Comparison of ENCODE assay signal across 10 cellular contexts in the genomic region with DNA sequence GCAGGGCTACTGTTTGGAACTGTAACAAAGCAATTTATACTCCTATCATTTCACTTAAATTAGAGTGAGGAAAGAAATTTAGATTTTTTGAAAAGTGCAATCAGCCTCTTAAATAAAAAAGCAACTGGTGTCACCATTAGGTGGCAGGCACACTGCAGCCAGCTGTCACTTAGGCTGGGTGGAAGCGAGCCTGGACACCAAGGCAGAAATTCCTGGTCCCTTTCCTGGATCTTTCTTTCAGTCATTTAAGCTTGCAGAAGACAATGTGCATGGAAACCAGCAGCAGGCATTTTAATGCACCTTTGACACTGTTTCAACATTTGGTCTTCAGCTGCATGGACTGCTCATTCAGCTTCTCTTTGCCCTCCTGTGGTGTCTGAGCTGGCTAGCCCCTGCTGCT.
DNase-seq lines count a peak whose midpoint lies in the region; ATAC-seq and TF ChIP-seq lines count a peak whose summit lies in the region.
"Had no signal": no experiment of that assay in that cellular context is flagged by ENCODE, and none has a peak within 500 bp of the region (broad histone marks: within the 10 kb centered on the region; RNA-seq: fewer than 3 reads in every experiment).

No MANE protein-coding gene starts in this region.

- H3K9ac ChIP-seq in DND-41 (ENCODE audit: low read depth, low read length) = no peak overlapping the region
- no peak overlapping the region for H3K9ac ChIP-seq in mesendoderm (ENCODE audit: low read length)

- no peak overlapping the region for H2BK15ac ChIP-seq in mesendoderm (replicated peaks; ENCODE audit: low read depth)

- H3K4me1 ChIP-seq in DND-41 (ENCODE audit: insufficient read depth, low read length) (peaks cover 32% of the 10 kb centered on the region), body of pancreas (no peaks in the 10 kb centered on the region), mesendoderm (ENCODE audit: control insufficient read depth, low read depth, low read length) (no peaks in the 10 kb centered on the region), ascending aorta (no peaks in the 10 kb centered on the region)
- H3K4me1 ChIP-seq in CD8-positive, alpha-beta T cell (ENCODE audit: insufficient read depth, low read length) = no peaks in the 10 kb centered on the region

- H4K20me1 ChIP-seq in DND-41 (ENCODE audit: insufficient read depth, low read length) = no peaks in the 10 kb centered on the region

- H3K4me1 Mint-ChIP-seq in CD8-positive, alpha-beta T cell (ENCODE audit: low read depth) = no peaks in the 10 kb centered on the region

- no peaks in the 10 kb centered on the region for H3K9me3 ChIP-seq in DND-41 (ENCODE audit: insufficient read depth, low read length, severe bottlenecking)
- no peaks in the 10 kb centered on the region for H3K9me3 ChIP-seq in body of pancreas
- H3K9me3 ChIP-seq in CD8-positive, alpha-beta T cell (ENCODE audit: low read length) = no peaks in the 10 kb centered on the region
- H3K9me3 ChIP-seq in ascending aorta = no peaks in the 10 kb centered on the region

- H4K5ac ChIP-seq in mesendoderm (ENCODE audit: low read length) = no peak overlapping the region

- no peaks in the 10 kb centered on the region for H3K79me1 ChIP-seq in mesendoderm (ENCODE audit: low read length)

- no peak overlapping the region for H3K56ac ChIP-seq in mesendoderm (ENCODE audit: low read length)

- no peak overlapping the region for H3K27ac Mint-ChIP-seq in CD8-positive, alpha-beta T cell

- TF ChIP-seq CTCF in DND-41 (IDR thresholded peaks at IDR 0.05; ENCODE audit: borderline replicate concordance, extremely low read depth, low read length, poor library complexity, severe bottlenecking) (peak; percentile 53), body of pancreas (IDR thresholded peaks at IDR 0.05) (peak in 6 of 7 experiments; percentile 10 to 45 (median 32)), ascending aorta (IDR thresholded peaks at IDR 0.05) (no peak)
- no peak for TF ChIP-seq CTCF in CD8-positive, alpha-beta T cell (IDR thresholded peaks at IDR 0.05)

- POLR2A ChIA-PET in CD8-positive, alpha-beta T cell (lab: Charles Lee) = no interaction called here

- H3K4me3 Mint-ChIP-seq in CD8-positive, alpha-beta T cell = no peak overlapping the region

- no peak overlapping the region for H3K18ac ChIP-seq in mesendoderm (ENCODE audit: low read length)

- H3K4me2 ChIP-seq in DND-41 (ENCODE audit: insufficient read depth, low read length) = no peak overlapping the region
- H3K4me2 ChIP-seq in mesendoderm (ENCODE audit: low read length) = no peak overlapping the region

- CTCF ChIA-PET in CD8-positive, alpha-beta T cell (lab: Charles Lee) = no interaction called here

- no peaks in the 10 kb centered on the region for H3K27me3 Mint-ChIP-seq in CD8-positive, alpha-beta T cell (ENCODE audit: low read depth)

- H2AK5ac ChIP-seq in mesendoderm (ENCODE audit: low read length) = no peak overlapping the region

- H3K23ac ChIP-seq in mesendoderm (ENCODE audit: low read length) = no peak overlapping the region

- DNase-seq in DND-41 (peak; percentile 15), HuH-7 (ENCODE audit: low spot score) (peak; percentile 22), body of pancreas (peak in 3 of 4 donors; percentile 13 to 33 (median 17)), mesendoderm (peak; percentile 48), T-helper 2 cell (no peak), ascending aorta (ENCODE audit: low spot score in 2 of 2) (no peak)
- no peak for DNase-seq in NK-92 treated with Interleukin-12 subunit alpha and Interleukin-12 subunit beta, amount 100 ng/mL, for 24 hours (lab: John Stamatoyannopoulos, UW)
- DNase-seq in CD8-positive, alpha-beta T cell = no peak
- DNase-seq: activated CD4-positive, CD25-positive, alpha-beta regulatory T cell treated with anti-CD3 and anti-CD28 coated beads, Interleukin-2, amount 50 U/mL, for 72 hours; NCI-H226 had no signal

- TF ChIP-seq POLR2A in body of pancreas (IDR thresholded peaks at IDR 0.05) = no peak

- no peak overlapping the region for H3K4ac ChIP-seq in mesendoderm (ENCODE audit: low read depth, low read length)

- peaks cover 5% of the 10 kb centered on the region for H3K9me3 Mint-ChIP-seq in CD8-positive, alpha-beta T cell

- H3K27ac ChIP-seq in DND-41 (ENCODE audit: low read length) (0 out of 2 replicates have a peak overlapping the region, but pooled peaks have one; percentile 6), body of pancreas (no peak overlapping the region), mesendoderm (ENCODE audit: low read depth, low read length) (no peak overlapping the region), ascending aorta (no peak overlapping the region)
- no peak overlapping the region for H3K27ac ChIP-seq in CD8-positive, alpha-beta T cell (ENCODE audit: low read depth, low read length)

- no peak for ATAC-seq in DND-41 (ENCODE audit: insufficient read depth, low read depth)
- ATAC-seq in body of pancreas = no peak
- ATAC-seq in CD8-positive, alpha-beta T cell = no peak

- H2AFZ ChIP-seq in DND-41 (ENCODE audit: low read depth, low read length) = peak overlapping the region; percentile 16; the same call in 1 of the 2 replicates

- H3K4me3 ChIP-seq in DND-41 (ENCODE audit: low read depth in 1 of 2, low read length in 2 of 2) = no peak overlapping the region
- no peak overlapping the region for H3K4me3 ChIP-seq in body of pancreas
- H3K4me3 ChIP-seq in mesendoderm (ENCODE audit: low read length) = no peak overlapping the region
- H3K4me3 ChIP-seq in CD8-positive, alpha-beta T cell (ENCODE audit: low read depth, low read length) = no peak overlapping the region
- no peak overlapping the region for H3K4me3 ChIP-seq in ascending aorta

- H2BK5ac ChIP-seq in mesendoderm (ENCODE audit: low read length) = no peak overlapping the region

- H3K36me3 Mint-ChIP-seq in CD8-positive, alpha-beta T cell = no peaks in the 10 kb centered on the region

- H4K8ac ChIP-seq in mesendoderm (ENCODE audit: low read depth, low read length) = no peak overlapping the region

- H3K79me2 ChIP-seq in DND-41 (ENCODE audit: insufficient read depth, low read length) (no peaks in the 10 kb centered on the region), mesendoderm (ENCODE audit: control insufficient read depth, insufficient read depth, low read length) (no peaks in the 10 kb centered on the region)

- H3K27me3 ChIP-seq in DND-41 (ENCODE audit: insufficient read depth, low read length, poor library complexity) = no peaks in the 10 kb centered on the region
- H3K27me3 ChIP-seq in body of pancreas = no peaks in the 10 kb centered on the region
- H3K27me3 ChIP-seq in mesendoderm (ENCODE audit: insufficient read depth, low read length, poor library complexity) = no peaks in the 10 kb centered on the region
- H3K27me3 ChIP-seq in CD8-positive, alpha-beta T cell (ENCODE audit: insufficient read depth, low read length) = no peaks in the 10 kb centered on the region
- no peaks in the 10 kb centered on the region for H3K27me3 ChIP-seq in ascending aorta

- H3K36me3 ChIP-seq in DND-41 (ENCODE audit: insufficient read depth, low read length) = no peaks in the 10 kb centered on the region
- no peaks in the 10 kb centered on the region for H3K36me3 ChIP-seq in body of pancreas (replicated peaks in 1 of 2; ENCODE audit: insufficient read depth in 1 of 2, low read depth in 2 of 2)
- no peaks in the 10 kb centered on the region for H3K36me3 ChIP-seq in mesendoderm (ENCODE audit: control insufficient read depth, insufficient read depth, low read length)
- no peaks in the 10 kb centered on the region for H3K36me3 ChIP-seq in CD8-positive, alpha-beta T cell (ENCODE audit: insufficient read depth, low read length)
- H3K36me3 ChIP-seq in ascending aorta = no peaks in the 10 kb centered on the region

- H2BK120ac ChIP-seq in mesendoderm (ENCODE audit: low read depth, low read length) = no peak overlapping the region

- intact Hi-C loops in body of pancreas (cut with DNase I) (no loop called here), ascending aorta (cut with DNase I) (no loop called here)
- intact Hi-C loops in CD8-positive, alpha-beta T cell (cut with DNase I, micrococcal nuclease) = loop anchor here in 1 of 2 experiments (10.0 kb wide), 1 partner anchor 1220 kb away; no protein-coding TSS in a partner anchor

- 5 to 22% methylated on average over 1 of the region's 1 CpG for WGBS in body of pancreas, 2 donors
- WGBS in mesendoderm (ENCODE audit: extremely low coverage, insufficient coverage, low lambda C conversion rate) = no CpG with 5 or more reads among the region's 1 CpG

Comparison
In these comparisons a context has a peak if more than half of its experiments do, and no peak if none do; other contexts are left out.
1. DNase-seq: peak in DND-41 (single experiment), HuH-7 (single experiment), body of pancreas (3 of 4) and mesendoderm (single experiment); none in T-helper 2 cell (0 of 5), NK-92 treated with Interleukin-12 subunit alpha and Interleukin-12 subunit beta, amount 100 ng/mL, for 24 hours (single experiment), CD8-positive, alpha-beta T cell (0 of 7) and ascending aorta (0 of 2).
2. CTCF ChIP-seq: peak in DND-41 (single experiment) and body of pancreas (6 of 7); none in CD8-positive, alpha-beta T cell (single experiment) and ascending aorta (0 of 3).